ENCODE assay signal across 8 cellular contexts in the genomic region with DNA sequence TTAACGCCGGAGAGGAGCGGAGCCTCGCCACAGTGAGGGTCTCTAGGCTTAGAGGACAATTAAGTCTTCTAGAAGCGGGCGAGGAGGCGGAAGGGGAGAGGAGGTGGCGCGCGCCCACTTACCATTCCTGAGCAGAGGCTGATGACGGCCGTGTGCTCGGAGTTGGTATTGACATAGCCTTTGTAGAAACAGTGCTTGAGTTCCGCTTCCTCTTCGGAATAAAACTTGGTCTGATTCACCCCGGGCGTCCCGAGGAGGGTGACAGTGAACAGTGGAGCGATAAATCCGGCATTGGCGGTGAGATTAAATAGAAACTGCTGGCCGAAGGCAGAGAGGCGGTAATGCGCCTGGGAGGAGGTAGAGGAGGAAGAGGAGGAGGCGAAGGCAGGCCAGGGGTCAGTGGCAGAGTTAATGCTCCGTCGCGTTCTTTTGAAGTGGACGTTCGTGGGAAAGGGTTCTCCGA. TPM values are rescaled to one million over a fixed set of nuclear protein-coding genes. Genes with fewer than 3 reads are reported as not detected.
DNase-seq lines count a peak whose midpoint lies in the region; ATAC-seq and TF ChIP-seq lines count a peak whose summit lies in the region.

No MANE protein-coding gene starts in this region.

- CTCF ChIA-PET in Panc1 (lab: Charles Lee), result no interaction called here

- intact Hi-C loops in Panc1 (cut with micrococcal nuclease; ENCODE audit: unreplicated experiment), result no loop called here
- intact Hi-C loops in activated T-helper 2 cell treated with anti-CD3 and anti-CD28 coated beads, Interferon-gamma antibody, Interleukin-2, Interleukin-4, amounts not matched to agents 10 μg/mL and 5 μg/mL and 100 μg/mL, durations not matched to agents 14 hours and 24 hours and 36 hours (cut with micrococcal nuclease), result no loop called here

- H2AFZ ChIP-seq in fibroblast of lung (ENCODE audit: low read length), result peak overlapping the region; percentile 77
- H2AFZ ChIP-seq in neuron (ENCODE audit: low read depth, low read length), result peak overlapping the region; percentile 59

- POLR2A ChIA-PET in Panc1 (lab: Charles Lee), result no interaction called here

- TF ChIP-seq CTCF in GM06990 (IDR thresholded peaks at IDR 0.05; ENCODE audit: insufficient read depth, low read length, poor library complexity, severe bottlenecking) (no peak), Panc1 (IDR thresholded peaks at IDR 0.05) (no peak), fibroblast of lung (conservative IDR thresholded peaks at IDR 0.05 in 1 of 2, IDR thresholded peaks at IDR 0.05 in 1 of 2; ENCODE audit: low read depth in 1 of 2, low read length in 2 of 2) (no peak)

- ATAC-seq in Panc1 (peak; percentile 51), GM21423 (IDR thresholded peaks at IDR 0.05; ENCODE audit: unreplicated experiment) (no peak)

- BruUV-seq in Panc1 (replicated peaks; lab: Mats Ljungman, UMichigan), result no TSS peak

- DNase-seq in GM06990 (ENCODE audit: extremely low read depth, insufficient read length), result peak; percentile 9
- no peak for DNase-seq in Panc1 (ENCODE audit: low read depth, low spot score)
- peak in 1 of 2 donors; percentile 67 for DNase-seq in fibroblast of lung (ENCODE audit: low read depth in 2 of 2)
- DNase-seq in putamen (ENCODE audit: low spot score), result no peak
- DNase-seq in activated T-helper 2 cell treated with anti-CD3 and anti-CD28 coated beads, Interferon-gamma antibody, Interleukin-2, Interleukin-4, amounts not matched to agents 10 μg/mL and 5 μg/mL and 100 μg/mL, durations not matched to agents 14 hours and 24 hours and 36 hours (ENCODE audit: low spot score), result no peak
- DNase-seq in T-helper 9 cell, result no peak

- H3K79me2 ChIP-seq in fibroblast of lung (ENCODE audit: control insufficient read depth, insufficient read depth, low read length), result no peaks in the 10 kb centered on the region

- H3K4me1 Mint-ChIP-seq in activated T-helper 2 cell treated with anti-CD3 and anti-CD28 coated beads, Interferon-gamma antibody, Interleukin-2, Interleukin-4, amounts not matched to agents 10 μg/mL and 5 μg/mL and 100 μg/mL, durations not matched to agents 14 hours and 24 hours and 36 hours (ENCODE audit: low read depth), result no peaks in the 10 kb centered on the region

- no peaks in the 10 kb centered on the region for H3K36me3 ChIP-seq in GM06990 (ENCODE audit: control insufficient read depth, insufficient read depth, low read length)
- no peaks in the 10 kb centered on the region for H3K36me3 ChIP-seq in Panc1 (ENCODE audit: control insufficient read depth, insufficient read depth, low read length)
- no peaks in the 10 kb centered on the region for H3K36me3 ChIP-seq in fibroblast of lung (ENCODE audit: control insufficient read depth, insufficient read depth, low read length)
- H3K36me3 ChIP-seq in neuron (ENCODE audit: insufficient read depth, low read length), result no peaks in the 10 kb centered on the region

- no peak overlapping the region for H3K27ac Mint-ChIP-seq in activated T-helper 2 cell treated with anti-CD3 and anti-CD28 coated beads, Interferon-gamma antibody, Interleukin-2, Interleukin-4, amounts not matched to agents 10 μg/mL and 5 μg/mL and 100 μg/mL, durations not matched to agents 14 hours and 24 hours and 36 hours

- H3K9me3 ChIP-seq in Panc1 (ENCODE audit: control insufficient read depth, insufficient read depth, low read depth, low read length) (no peaks in the 10 kb centered on the region), fibroblast of lung (ENCODE audit: control insufficient read depth, insufficient read depth, low read depth, low read length) (no peaks in the 10 kb centered on the region), neuron (ENCODE audit: low read length) (no peaks in the 10 kb centered on the region)

- H3K4me3 ChIP-seq in GM06990 (replicated peaks; ENCODE audit: low read depth, low read length), result no peak overlapping the region
- peak overlapping the region; percentile 34 to 55 for H3K4me3 ChIP-seq in Panc1 (ENCODE audit: low read depth in 2 of 2, low read length in 2 of 2)
- peak overlapping the region; percentile 55 to 69 (median 63) for H3K4me3 ChIP-seq in fibroblast of lung (replicated peaks in 1 of 4; ENCODE audit: control extremely low read depth in 1 of 4, insufficient read depth in 1 of 4, low read depth in 3 of 4, low read length in 4 of 4)
- H3K4me3 ChIP-seq in neuron (ENCODE audit: low read length), result peak overlapping the region; percentile 77

- peaks cover 51% of the 10 kb centered on the region for H3K27me3 Mint-ChIP-seq in activated T-helper 2 cell treated with anti-CD3 and anti-CD28 coated beads, Interferon-gamma antibody, Interleukin-2, Interleukin-4, amounts not matched to agents 10 μg/mL and 5 μg/mL and 100 μg/mL, durations not matched to agents 14 hours and 24 hours and 36 hours (ENCODE audit: low read depth)

- H3K36me3 Mint-ChIP-seq in activated T-helper 2 cell treated with anti-CD3 and anti-CD28 coated beads, Interferon-gamma antibody, Interleukin-2, Interleukin-4, amounts not matched to agents 10 μg/mL and 5 μg/mL and 100 μg/mL, durations not matched to agents 14 hours and 24 hours and 36 hours (ENCODE audit: low read depth), result no peaks in the 10 kb centered on the region

- H3K9me3 Mint-ChIP-seq in activated T-helper 2 cell treated with anti-CD3 and anti-CD28 coated beads, Interferon-gamma antibody, Interleukin-2, Interleukin-4, amounts not matched to agents 10 μg/mL and 5 μg/mL and 100 μg/mL, durations not matched to agents 14 hours and 24 hours and 36 hours, result no peaks in the 10 kb centered on the region

- H3K9ac ChIP-seq in fibroblast of lung (ENCODE audit: insufficient read depth, low read length), result peak overlapping the region; percentile 51

- H3K4me2 ChIP-seq in fibroblast of lung (ENCODE audit: extremely low read depth, insufficient read depth, low read length), result peak overlapping the region; percentile 74

- in situ Hi-C loops in Panc1 (cut with HindIII; ENCODE audit: low pct_unique_long_range_greater_than_20kb, low sequenced_read_pairs), result no loop called here

- H3K27me3 ChIP-seq in GM06990 (replicated peaks; ENCODE audit: control insufficient read depth, insufficient read depth, low read length) (no peaks in the 10 kb centered on the region; the same call in 1 of the 2 replicates), Panc1 (ENCODE audit: control insufficient read depth, insufficient read depth, low read length) (peaks cover 10% of the 10 kb centered on the region), fibroblast of lung (ENCODE audit: control insufficient read depth, insufficient read depth, low read length) (no peaks in the 10 kb centered on the region), neuron (ENCODE audit: insufficient read depth, low read length) (peaks cover 20% of the 10 kb centered on the region)

- H3K27ac ChIP-seq in Panc1 (ENCODE audit: low read length) (no peak overlapping the region), fibroblast of lung (ENCODE audit: insufficient read depth, low read length) (peak overlapping the region; percentile 81)

- H3K4me1 ChIP-seq in Panc1 (ENCODE audit: control insufficient read depth, insufficient read depth, low read length) (peaks cover 3% of the 10 kb centered on the region; the same call in 1 of the 2 replicates), fibroblast of lung (ENCODE audit: control insufficient read depth, extremely low read depth, insufficient read depth, low read length) (no peaks in the 10 kb centered on the region), neuron (ENCODE audit: insufficient read depth, low read length) (peaks cover 25% of the 10 kb centered on the region)

- H4K20me1 ChIP-seq in fibroblast of lung (ENCODE audit: control insufficient read depth, extremely low read depth, insufficient read depth, low read length), result no peaks in the 10 kb centered on the region

- no peak overlapping the region for H3K4me3 Mint-ChIP-seq in activated T-helper 2 cell treated with anti-CD3 and anti-CD28 coated beads, Interferon-gamma antibody, Interleukin-2, Interleukin-4, amounts not matched to agents 10 μg/mL and 5 μg/mL and 100 μg/mL, durations not matched to agents 14 hours and 24 hours and 36 hours (ENCODE audit: low read depth)

RNA-seq across cellular contexts. Expression of a gene that starts 1.3 kb away (rescaled TPM):
- total RNA-seq in Panc1 (2021; ENCODE audit: unreplicated experiment) (0.05 TPM), fibroblast of lung (1.8 and 2.1 TPM in 2 replicates)
- polyA plus RNA-seq in Panc1 (2012; ENCODE audit: insufficient read length), result not detected
- polyA plus RNA-seq in fibroblast of lung, result 0.69 and 0.82 TPM in 2 replicates
- polyA plus RNA-seq in fibroblast of lung (2012), result 0.64 and 0.67 TPM in 2 replicates
- polyA minus RNA-seq in fibroblast of lung (ENCODE audit: low replicate concordance), result 1.1 and 2.0 TPM in 2 replicates
- total RNA-seq in activated T-helper 2 cell treated with anti-CD3 and anti-CD28 coated beads, Interferon-gamma antibody, Interleukin-2, Interleukin-4, amounts not matched to agents 10 μg/mL and 5 μg/mL and 100 μg/mL, durations not matched to agents 14 hours and 24 hours and 36 hours, result not detected in 2 replicates
